22 cellular contexts compared by ENCODE assay signal in genomic region chr9:122080986-122081385, GRCh38. TPM values are rescaled to one million over a fixed set of nuclear protein-coding genes. Genes with fewer than 3 reads are reported as not detected.
A peak's percentile ranks its signal among the peaks of the same experiment; 100 is the strongest.
DNase-seq lines count a peak whose midpoint lies in the region; ATAC-seq and TF ChIP-seq lines count a peak whose summit lies in the region.
"Had no signal": no experiment of that assay in that cellular context is flagged by ENCODE, and none has a peak within 500 bp of the region (broad histone marks: within the 10 kb centered on the region; RNA-seq: fewer than 3 reads in every experiment).

No MANE protein-coding gene starts in this region.

- POLR2A ChIA-PET in IMR-90 (lab: Charles Lee; ENCODE audit: unreplicated experiment) = no interaction called here

- BruUV-seq in IMR-90 (replicated peaks; lab: Mats Ljungman, UMichigan) = no TSS peak

- DNase-seq in IMR-90 = peak; percentile 84
- no peak for DNase-seq in esophagus muscularis mucosa (ENCODE audit: extremely low spot score)
- DNase-seq in lower lobe of right lung = no peak
- DNase-seq in transverse colon = no peak
- no peak for DNase-seq in foreskin keratinocyte
- DNase-seq in NCI-H82 (lab: John Stamatoyannopoulos, UW) = no peak
- DNase-seq in activated naive CD4-positive, alpha-beta T cell (lab: John Stamatoyannopoulos, UW) = no peak
- DNase-seq: activated CD4-positive, alpha-beta T cell treated with anti-CD3 and anti-CD28 coated beads for 1 hour; activated CD8-positive, alpha-beta T cell treated with anti-CD3 and anti-CD28 coated beads, Interleukin-2, amount 10 ng/mL, durations not matched to agents 7 days and 5 days; activated effector memory CD4-positive, alpha-beta T cell treated with Interleukin-2 at 50 U/mL for 16 hours; activated naive CD8-positive, alpha-beta T cell treated with anti-CD3 and anti-CD28 coated beads, Interleukin-2, amount 10 ng/mL, durations not matched to agents 7 days and 5 days; activated T-cell treated with anti-CD3 and anti-CD28 coated beads for 4 hours; CD4-positive, CD25-positive, alpha-beta regulatory T cell; effector memory CD8-positive, alpha-beta T cell; mammary epithelial cell; NCI-H1105; NCI-H2081; Peyer's patch; SJCRH30; T-helper 1 cell had no signal

- H3K23ac ChIP-seq in IMR-90 (ENCODE audit: low read depth, low read length) = peak overlapping the region; percentile 62; the same call in 1 of the 2 replicates

- 0 out of 4 replicates have a peak overlapping the region, but pooled peaks of 1 of the 2 experiments have one; percentile 31 for H4K8ac ChIP-seq in IMR-90 (ENCODE audit: low read depth in 2 of 2, low read length in 2 of 2)

- peak overlapping the region; percentile 63; the same call in 1 of the 2 replicates for H3K4me2 ChIP-seq in IMR-90 (ENCODE audit: low read depth, low read length)
- H3K4me2 ChIP-seq: neural progenitor cell had no signal

- no CpG with 5 or more reads among the region's 5 CpGs for WGBS in IMR-90 (ENCODE audit: extremely low coverage in 2 of 2, insufficient read length in 1 of 2), 2 experiments
- 49% methylated on average over 5 of the region's 5 CpGs for WGBS in esophagus muscularis mucosa
- 54 to 64% methylated on average over 2 to 5 of the region's 5 CpGs for WGBS in transverse colon (ENCODE audit: low coverage in 1 of 2), 2 donors

- peak overlapping the region; percentile 57; the same call in 1 of the 2 replicates for H2BK120ac ChIP-seq in IMR-90 (ENCODE audit: low read depth, low read length)

- no peak overlapping the region for H2AK9ac ChIP-seq in IMR-90 (replicated peaks; ENCODE audit: low read depth, low read length, poor library complexity)

- H2BK5ac ChIP-seq in IMR-90 (ENCODE audit: low read depth, low read length, poor library complexity, severe bottlenecking) = peak overlapping the region; percentile 68

- no peak for TF ChIP-seq EP300 in esophagus muscularis mucosa (IDR thresholded peaks at IDR 0.05)
- no peak for TF ChIP-seq EP300 in transverse colon (IDR thresholded peaks at IDR 0.05; ENCODE audit: low read depth)

- H3K27ac ChIP-seq in IMR-90 (ENCODE audit: insufficient read depth, low read length) (peak overlapping the region; percentile 74; the same call in 1 of the 2 replicates), esophagus muscularis mucosa (replicated peaks in 1 of 4) (peak overlapping the region; percentile 71 to 76 (median 72)), lower lobe of right lung (no peak overlapping the region), transverse colon (peak overlapping the region in 3 of 4 donors; percentile 43 to 69 (median 60)), foreskin keratinocyte (no peak overlapping the region)
- H3K27ac ChIP-seq: neural progenitor cell, SJCRH30 had no signal

- H2AK5ac ChIP-seq in IMR-90 (ENCODE audit: low read depth, low read length) = no peak overlapping the region

- TF ChIP-seq RAD21 in IMR-90 (IDR thresholded peaks at IDR 0.05; ENCODE audit: low read length) = no peak

- CTCF ChIA-PET in IMR-90 (lab: Yijun Ruan, JAX) = no interaction called here

- H3K9me3 ChIP-seq in IMR-90 (ENCODE audit: control insufficient read depth, insufficient read depth, low read length) (peaks cover 3% of the 10 kb centered on the region; the same call in 1 of the 2 replicates), esophagus muscularis mucosa (peaks cover 0 to 12% (median 4%) of the 10 kb centered on the region in 4 donors), lower lobe of right lung (peaks cover 14% of the 10 kb centered on the region), transverse colon (peaks cover 0 to 5% of the 10 kb centered on the region in 2 donors)
- H3K9me3 ChIP-seq: Peyer's patch, SJCRH30 had no signal

- H4K91ac ChIP-seq in IMR-90 (ENCODE audit: insufficient read depth, low read depth, low read length) = no peak overlapping the region

- H2BK20ac ChIP-seq in IMR-90 (ENCODE audit: low read depth, low read length) = peak overlapping the region; percentile 72; the same call in 1 of the 2 replicates

- H3K27me3 ChIP-seq in IMR-90 (ENCODE audit: control insufficient read depth, insufficient read depth, low read length) (no peaks in the 10 kb centered on the region), esophagus muscularis mucosa (no peaks in the 10 kb centered on the region), lower lobe of right lung (ENCODE audit: low read depth) (no peaks in the 10 kb centered on the region), transverse colon (no peaks in the 10 kb centered on the region), foreskin keratinocyte (no peaks in the 10 kb centered on the region)
- H3K27me3 ChIP-seq: Peyer's patch, SJCRH30 had no signal

- H3K36me3 ChIP-seq in IMR-90 (ENCODE audit: control insufficient read depth, insufficient read depth, low read length) = no peaks in the 10 kb centered on the region
- no peaks in the 10 kb centered on the region for H3K36me3 ChIP-seq in esophagus muscularis mucosa
- no peaks in the 10 kb centered on the region for H3K36me3 ChIP-seq in lower lobe of right lung
- no peaks in the 10 kb centered on the region for H3K36me3 ChIP-seq in transverse colon
- H3K36me3 ChIP-seq: neural progenitor cell, Peyer's patch, SJCRH30 had no signal

- peaks cover 17 to 36% of the 10 kb centered on the region in 2 experiments for H3K79me1 ChIP-seq in IMR-90 (ENCODE audit: low read depth in 1 of 2, low read length in 2 of 2)

- peak overlapping the region; percentile 43; the same call in 1 of the 2 replicates for H3K4ac ChIP-seq in IMR-90 (ENCODE audit: low read depth, low read length)

- H3K9me1 ChIP-seq in IMR-90 (ENCODE audit: insufficient read depth, low read length) = peaks cover 5% of the 10 kb centered on the region; the same call in 1 of the 2 replicates

- TF ChIP-seq CTCF in IMR-90 (conservative IDR thresholded peaks at IDR 0.05; ENCODE audit: low read depth, low read length) (no peak), esophagus muscularis mucosa (IDR thresholded peaks at IDR 0.05) (no peak), lower lobe of right lung (IDR thresholded peaks at IDR 0.05) (no peak), transverse colon (IDR thresholded peaks at IDR 0.05) (no peak), foreskin keratinocyte (conservative IDR thresholded peaks at IDR 0.05) (no peak)

- H3K4me1 ChIP-seq in IMR-90 (ENCODE audit: control insufficient read depth, insufficient read depth, low read length) (peaks cover 6% of the 10 kb centered on the region), esophagus muscularis mucosa (peaks cover 4 to 75% (median 60%) of the 10 kb centered on the region in 4 donors), lower lobe of right lung (peaks cover 5% of the 10 kb centered on the region), transverse colon (peaks cover 0 to 10% (median 2%) of the 10 kb centered on the region in 4 donors), foreskin keratinocyte (no peaks in the 10 kb centered on the region)
- H3K4me1 ChIP-seq: neural progenitor cell, Peyer's patch, SJCRH30 had no signal

- peak overlapping the region; percentile 39; the same call in 1 of the 2 replicates for H3K18ac ChIP-seq in IMR-90 (ENCODE audit: low read depth, low read length)

- no peak overlapping the region for H3K56ac ChIP-seq in IMR-90 (ENCODE audit: extremely low read depth, insufficient read depth, low read length)

- H2BK15ac ChIP-seq in IMR-90 (ENCODE audit: low read depth, low read length) = peak overlapping the region; percentile 28; the same call in 1 of the 3 replicates

- H3K9ac ChIP-seq in IMR-90 (ENCODE audit: low read depth, low read length) = no peak overlapping the region
- H3K9ac ChIP-seq: neural progenitor cell had no signal

- in situ Hi-C loops in IMR-90 (cut with MboI; ENCODE audit: low sequenced_read_pairs) = no loop called here
- in situ Hi-C loops in transverse colon (cut with MboI; ENCODE audit: low pct_ligation_motif_present in 1 of 4, low pct_unique_long_range_greater_than_20kb in 1 of 4, low sequenced_read_pairs in 3 of 4) = no loop called here

- TF ChIP-seq POLR2A in IMR-90 (IDR thresholded peaks at IDR 0.05; ENCODE audit: low read depth, low read length) (no peak), esophagus muscularis mucosa (IDR thresholded peaks at IDR 0.05; ENCODE audit: low read depth) (no peak), transverse colon (IDR thresholded peaks at IDR 0.05) (no peak)

- intact Hi-C loops in IMR-90 (cut with micrococcal nuclease) (loop anchor here (5.0 kb wide), 1 partner anchor 44 kb away; no protein-coding TSS in a partner anchor), esophagus muscularis mucosa (cut with DNase I) (no loop called here), lower lobe of right lung (cut with DNase I) (no loop called here), transverse colon (cut with DNase I; ENCODE audit: low total_unique reads) (no loop called here)

- H4K20me1 ChIP-seq in IMR-90 (ENCODE audit: insufficient read depth, low read length) = peaks cover 5% of the 10 kb centered on the region; the same call in 1 of the 2 replicates

- dilution Hi-C loops in IMR-90 (cut with HindIII; ENCODE audit: low sequenced_read_pairs, unreplicated experiment) = no loop called here

- ATAC-seq in IMR-90 (ENCODE audit: low read depth) = peak; percentile 96
- peak; percentile 85 to 90 for ATAC-seq in lower lobe of right lung
- ATAC-seq in foreskin keratinocyte = no peak
- ATAC-seq: activated CD8-positive, alpha-beta T cell treated with anti-CD3 and anti-CD28 coated beads, Interleukin-2, amount 10 ng/mL, durations not matched to agents 7 days and 5 days; effector memory CD8-positive, alpha-beta T cell; esophagus mucosa had no signal

- H2AFZ ChIP-seq in IMR-90 (replicated peaks; ENCODE audit: low read length, poor library complexity) = no peak overlapping the region
- H2AFZ ChIP-seq: neural progenitor cell had no signal

- H3K4me3 ChIP-seq in IMR-90 (ENCODE audit: insufficient read depth, low read depth, low read length) (no peak overlapping the region), esophagus muscularis mucosa (no peak overlapping the region), lower lobe of right lung (no peak overlapping the region), transverse colon (no peak overlapping the region)
- H3K4me3 ChIP-seq: neural progenitor cell, Peyer's patch, SJCRH30 had no signal

- H4K5ac ChIP-seq in IMR-90 (ENCODE audit: low read depth, low read length) = no peak overlapping the region

- H3K14ac ChIP-seq in IMR-90 (replicated peaks; ENCODE audit: low read depth, low read length) = no peak overlapping the region; the same call in 1 of the 2 replicates

TF ChIP-seq in IMR-90, 13 proteins besides CTCF, POLR2A, EP300 and RAD21 (continues in another document):
- no peak for TF ChIP-seq CHD1 (IDR thresholded peaks at IDR 0.05; ENCODE audit: low read depth, low read length)

RNA-seq across cellular contexts. Expression of gene TTLL11, which starts 12.1 kb away (rescaled TPM):
- total RNA-seq in IMR-90 (2012; rRNA removed) = 2.0 and 2.5 TPM in 2 replicates
- polyA plus RNA-seq in IMR-90 (2012; rRNA removed) = 4.6 and 4.8 TPM in 2 replicates
- polyA plus RNA-seq in IMR-90 (2012; cell fraction: cytosol; rRNA removed) = 2.9 and 3.1 TPM in 2 replicates
- polyA plus RNA-seq in IMR-90 (2012; cell fraction: nucleus; rRNA removed; ENCODE audit: low replicate concordance) = 3.9 and 4.8 TPM in 2 replicates
- 10 to 100 TPM; 20.5 to 41.3 (median 27.6) TPM for total RNA-seq in esophagus muscularis mucosa
- total RNA-seq in lower lobe of right lung = 11.7 TPM
- 10 to 100 TPM in 3 of 4 donors, 1 to 10 TPM in 1; 9.1 to 47.4 (median 11.3) TPM for total RNA-seq in transverse colon
- total RNA-seq in foreskin keratinocyte = 9.7 and 12.1 TPM in 2 replicates
- 6.1 and 6.9 TPM in 2 replicates for polyA plus RNA-seq in foreskin keratinocyte

Comparison
In these comparisons a context has a peak if more than half of its experiments do, and no peak if none do; other contexts are left out.
1. H3K27ac ChIP-seq: peak in IMR-90 (single experiment), esophagus muscularis mucosa (4 of 4) and transverse colon (3 of 4); none in lower lobe of right lung (single experiment) and foreskin keratinocyte (single experiment).